Comparison of ENCODE assay signal across 19 cellular contexts in the genomic region with DNA sequence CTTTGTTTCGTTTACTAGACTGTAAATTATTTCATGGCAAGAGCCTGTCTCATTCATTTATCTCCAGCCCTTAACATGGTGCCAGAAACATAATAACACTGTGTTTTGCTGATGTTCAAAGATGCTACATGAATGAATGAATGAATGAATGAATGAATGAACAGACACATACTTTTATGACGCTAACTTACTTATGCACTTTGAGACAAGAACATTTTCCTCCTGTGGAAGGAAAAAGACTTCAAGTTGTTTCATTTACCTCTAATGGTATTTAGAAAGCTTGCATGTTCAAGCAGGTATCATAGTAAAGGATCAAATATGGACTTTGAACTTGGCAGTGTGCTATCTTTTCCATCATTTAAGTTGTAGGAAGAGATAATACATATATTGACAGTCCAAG.
DNase-seq lines count a peak whose midpoint lies in the region; ATAC-seq, FAIRE-seq and TF ChIP-seq lines count a peak whose summit lies in the region.
"Had no signal": no experiment of that assay in that cellular context is flagged by ENCODE, and none has a peak within 500 bp of the region (broad histone marks: within the 10 kb centered on the region; RNA-seq: fewer than 3 reads in every experiment).

No MANE protein-coding gene starts in this region.

- no peak for DNase-seq in D721Med (ENCODE audit: insufficient read length, low spot score)
- DNase-seq in LoVo (ENCODE audit: low spot score): peak; percentile 32
- DNase-seq in left colon: no peak
- DNase-seq in stimulated activated CD4-positive, alpha-beta T cell treated with anti-CD3 and anti-CD28 coated beads, Interleukin-1b, Interleukin-23, amount 100 ng/mL, for 48 hours: no peak
- DNase-seq in T-helper 2 cell: no peak
- DNase-seq: AML-193; Caco-2; CD4-positive, alpha-beta T cell; DMS153; DND-41; EL; GOT3; H7; HFFc6; KG1 had no signal

- intact Hi-C loops in left colon (cut with DNase I, micrococcal nuclease): no loop called here

- no peak for TF ChIP-seq CTCF in D721Med (IDR thresholded peaks at IDR 0.05; ENCODE audit: insufficient read depth, missing control alignments)

- peak; percentile 71 for ATAC-seq in left colon
- ATAC-seq in HG03139 (IDR thresholded peaks at IDR 0.05; ENCODE audit: unreplicated experiment): no peak
- ATAC-seq: A549, HCT116 had no signal

- FAIRE-seq in D721Med (lab: Jason Lieb, UNC): peak; percentile 75
- FAIRE-seq: GM12892 had no signal
